Comparison of ENCODE assay signal across 1 cellular context in the genomic region with DNA sequence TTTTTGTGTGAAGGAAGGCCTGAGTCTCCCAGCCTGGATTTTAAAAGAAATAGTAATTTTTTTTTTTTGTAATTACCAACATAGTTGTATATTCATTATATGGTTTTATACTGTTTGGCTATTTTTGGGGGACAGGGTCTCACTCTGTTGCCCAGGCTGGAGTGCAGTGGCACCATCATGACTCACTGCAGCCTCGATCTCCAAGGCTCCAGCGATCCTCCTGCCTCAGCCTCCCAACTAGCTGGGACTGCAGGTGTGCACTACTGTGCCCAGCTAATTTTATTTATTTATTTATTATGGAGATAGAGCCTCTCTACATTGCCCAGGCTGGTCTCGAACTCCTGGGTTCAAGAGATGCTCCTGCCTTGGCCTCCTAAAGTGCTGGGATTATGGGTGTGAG.
TF ChIP-seq lines count a peak whose summit lies in the region.

No MANE protein-coding gene starts in this region.

TF ChIP-seq in HEK293, 187 proteins besides CTCF, POLR2A, EP300 and RAD21:
- no peak for TF ChIP-seq ZNF311 (tag by site-specific recombination; IDR thresholded peaks at IDR 0.05; ENCODE audit: borderline replicate concordance)
- TF ChIP-seq ZBTB20 (tag by site-specific recombination; IDR thresholded peaks at IDR 0.05): no peak
- no peak for TF ChIP-seq ZSCAN18 (tag by site-specific recombination; IDR thresholded peaks at IDR 0.05)
- TF ChIP-seq GLI4 (tag by site-specific recombination; IDR thresholded peaks at IDR 0.05): no peak
- TF ChIP-seq, protein P1, sequence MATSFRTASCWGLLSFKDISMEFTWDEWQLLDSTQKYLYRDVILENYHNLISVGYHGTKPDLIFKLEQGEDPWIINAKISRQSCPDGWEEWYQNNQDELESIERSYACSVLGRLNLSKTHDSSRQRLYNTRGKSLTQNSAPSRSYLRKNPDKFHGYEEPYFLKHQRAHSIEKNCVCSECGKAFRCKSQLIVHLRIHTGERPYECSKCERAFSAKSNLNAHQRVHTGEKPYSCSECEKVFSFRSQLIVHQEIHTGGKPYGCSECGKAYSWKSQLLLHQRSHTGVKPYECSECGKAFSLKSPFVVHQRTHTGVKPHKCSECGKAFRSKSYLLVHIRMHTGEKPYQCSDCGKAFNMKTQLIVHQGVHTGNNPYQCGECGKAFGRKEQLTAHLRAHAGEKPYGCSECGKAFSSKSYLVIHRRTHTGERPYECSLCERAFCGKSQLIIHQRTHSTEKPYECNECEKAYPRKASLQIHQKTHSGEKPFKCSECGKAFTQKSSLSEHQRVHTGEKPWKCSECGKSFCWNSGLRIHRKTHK (tag by site-specific recombination; IDR thresholded peaks at IDR 0.05): no peak
- TF ChIP-seq ZNF121 (tag by site-specific recombination; IDR thresholded peaks at IDR 0.05): peak; percentile 61; the same call in 1 of the 2 replicates
